In genomic region chr16:840561-841454, GRCh38 we compare ENCODE assay signal across 17 cellular contexts. TPM values are rescaled to one million over a fixed set of nuclear protein-coding genes. Genes with fewer than 3 reads are reported as not detected.
DNase-seq lines count a peak whose midpoint lies in the region; ATAC-seq, FAIRE-seq and TF ChIP-seq lines count a peak whose summit lies in the region.
"Had no signal": no experiment of that assay in that cellular context is flagged by ENCODE, and none has a peak within 500 bp of the region (broad histone marks: within the 10 kb centered on the region; RNA-seq: fewer than 3 reads in every experiment).

No MANE protein-coding gene starts in this region.

- peaks cover 0 to 3% (median 0%) of the 10 kb centered on the region in 11 experiments; a peak in 1 of 22 replicates for H3K36me3 ChIP-seq in BLaER1 treated with 17β-estradiol and CSF1 and Interleukin-3, amounts not matched to agents 10 nM and 100 nM
- H3K36me3 ChIP-seq in K562 (ENCODE audit: control insufficient read depth, insufficient read depth, low read length) (no peaks in the 10 kb centered on the region), osteoblast (ENCODE audit: insufficient read depth, low read length) (no peaks in the 10 kb centered on the region)
- H3K36me3 ChIP-seq: BE2C had no signal

- peak overlapping the region in 6 of 11 experiments; percentile 12 to 48 (median 46); a peak in 6 of 22 replicates for H3K9ac ChIP-seq in BLaER1 treated with 17β-estradiol and CSF1 and Interleukin-3, amounts not matched to agents 10 nM and 100 nM
- H3K9ac ChIP-seq in K562 (ENCODE audit: insufficient read depth in 1 of 2, low read depth in 2 of 2, low read length in 2 of 2) = no peak overlapping the region; a peak in 1 of 4 replicates
- H3K9ac ChIP-seq: GM23248 had no signal

- H3K4me3 ChIP-seq in BLaER1 treated with 17β-estradiol and CSF1 and Interleukin-3, amounts not matched to agents 10 nM and 100 nM = no peak overlapping the region
- no peak overlapping the region for H3K4me3 ChIP-seq in K562
- no peak overlapping the region for H3K4me3 ChIP-seq in osteoblast (ENCODE audit: insufficient read depth, low read length)
- H3K4me3 ChIP-seq: A549, GM23248 had no signal

- TF ChIP-seq POLR2A in K562 (conservative IDR thresholded peaks at IDR 0.05) = no peak

- no peaks in the 10 kb centered on the region for H4K20me1 ChIP-seq in BLaER1 treated with 17β-estradiol and CSF1 and Interleukin-3, amounts not matched to agents 10 nM and 100 nM
- H4K20me1 ChIP-seq in K562 (replicated peaks; ENCODE audit: control insufficient read depth, insufficient read depth, low read length) (no peaks in the 10 kb centered on the region), osteoblast (ENCODE audit: insufficient read depth, low read length) (no peaks in the 10 kb centered on the region)

- no TSS peak for BruUV-seq in K562 (replicated peaks; lab: Mats Ljungman, UMichigan)

- H3K79me2 ChIP-seq in K562 (ENCODE audit: control insufficient read depth, insufficient read depth, low read length) (no peaks in the 10 kb centered on the region), osteoblast (ENCODE audit: insufficient read depth, low read length) (no peaks in the 10 kb centered on the region)

- peak overlapping the region in 10 of 11 experiments; percentile 60 to 90 (median 76); a peak in 18 of 22 replicates for H3K4me2 ChIP-seq in BLaER1 treated with 17β-estradiol and CSF1 and Interleukin-3, amounts not matched to agents 10 nM and 100 nM
- H3K4me2 ChIP-seq in K562 (ENCODE audit: insufficient read depth, low read length) (no peak overlapping the region), osteoblast (ENCODE audit: insufficient read depth, low read length) (no peak overlapping the region)
- H3K4me2 ChIP-seq: A549 had no signal

- peaks cover 6 to 20% (median 14%) of the 10 kb centered on the region in 11 experiments; a peak in 18 of 22 replicates for H3K27me3 ChIP-seq in BLaER1 treated with 17β-estradiol and CSF1 and Interleukin-3, amounts not matched to agents 10 nM and 100 nM
- peaks cover 32 to 71% of the 10 kb centered on the region in 2 experiments; a peak in 4 of 5 replicates for H3K27me3 ChIP-seq in K562 (ENCODE audit: control insufficient read depth in 2 of 2, insufficient read depth in 2 of 2, low read length in 2 of 2)
- no peaks in the 10 kb centered on the region for H3K27me3 ChIP-seq in osteoblast (ENCODE audit: insufficient read depth, low read length)

- in situ Hi-C loops in K562 (cut with MboI) = no loop called here

- H3K9me3 ChIP-seq in BLaER1 treated with 17β-estradiol and CSF1 and Interleukin-3, amounts not matched to agents 10 nM and 100 nM (replicated peaks in 1 of 11) = peaks cover 17 to 27% (median 20%) of the 10 kb centered on the region in 11 experiments
- peaks cover 1% of the 10 kb centered on the region; the same call in 1 of the 2 replicates for H3K9me3 ChIP-seq in K562 (replicated peaks; ENCODE audit: control insufficient read depth, insufficient read depth, low read depth, low read length)
- H3K9me3 ChIP-seq in osteoblast (ENCODE audit: low read depth, low read length) = peaks cover 3% of the 10 kb centered on the region

- no peak for FAIRE-seq in K562 (lab: Jason Lieb, UNC)
- FAIRE-seq: A549, H54 had no signal

- 5% methylated on average over 21 of the region's 34 CpGs for WGBS in K562 (ENCODE audit: insufficient coverage, low coverage, missing lambda C conversion rate)

- TF ChIP-seq CTCF in K562 (IDR thresholded peaks at IDR 0.05 in 2 of 3, conservative IDR thresholded peaks at IDR 0.05 in 1 of 3; ENCODE audit: insufficient read depth in 2 of 3, low read depth in 1 of 3, low read length in 3 of 3) (no peak), osteoblast (IDR thresholded peaks at IDR 0.05; ENCODE audit: extremely low read depth, low read depth, low read length) (no peak)

- TF ChIP-seq RAD21 in K562 (CRISPR knock-in tag; conservative IDR thresholded peaks at IDR 0.05 in 1 of 2, IDR thresholded peaks at IDR 0.05 in 1 of 2) = no peak

- no peak overlapping the region for H2AFZ ChIP-seq in K562 (ENCODE audit: low read depth, low read length)
- H2AFZ ChIP-seq in osteoblast (ENCODE audit: low read length) = no peak overlapping the region
- H2AFZ ChIP-seq: GM23248 had no signal

- no peaks in the 10 kb centered on the region for H3K9me1 ChIP-seq in K562 (ENCODE audit: control insufficient read depth, insufficient read depth, low read length)

- DNase-seq in COLO668 (lab: John Stamatoyannopoulos, UW; ENCODE audit: unreplicated experiment) (peak; percentile 52), K562 (ENCODE audit: extremely low read depth in 1 of 4, low spot score in 3 of 4) (no peak), osteoblast (ENCODE audit: insufficient read length, low spot score, missing footprints) (peak; percentile 73), left colon (no peak)
- DNase-seq: BE2C; Calu3; CD4-positive, CD25-positive, alpha-beta regulatory T cell; DMS 273 treated with DMSO at 0.1 percent for 48 hours; GM23248; KBM-7 had no signal

- ATAC-seq in K562 (peak; percentile 61; the same call in 2 of the 3 replicates), left colon (no peak), GM21717 (IDR thresholded peaks at IDR 0.05; ENCODE audit: unreplicated experiment) (no peak), HG03565 (IDR thresholded peaks at IDR 0.05; ENCODE audit: unreplicated experiment) (no peak)

- intact Hi-C loops in K562 (cut with micrococcal nuclease) = no loop called here
- intact Hi-C loops in left colon (cut with DNase I, micrococcal nuclease) = no loop called here

- POLR2A ChIA-PET in K562 (lab: Yijun Ruan, JAX) = interaction anchor here (0.5 to 0.7 kb wide), 2 partner anchors 12 to 157 kb away, joined by 3 read pairs; no protein-coding TSS in a partner anchor

- CTCF ChIA-PET in K562 (lab: Yijun Ruan, JAX; ENCODE audit: low intra/inter-chr PET ratio) = no interaction called here

- H3K4me1 ChIP-seq in BLaER1 treated with 17β-estradiol and CSF1 and Interleukin-3, amounts not matched to agents 10 nM and 100 nM = peaks cover 23 to 62% (median 51%) of the 10 kb centered on the region in 10 experiments
- H3K4me1 ChIP-seq in K562 (replicated peaks in 1 of 2; ENCODE audit: control insufficient read depth in 2 of 2, insufficient read depth in 2 of 2, low read length in 2 of 2) = peaks cover 0 to 52% of the 10 kb centered on the region in 2 experiments; a peak in 2 of 5 replicates
- H3K4me1 ChIP-seq in osteoblast (ENCODE audit: insufficient read depth, low read length) = no peaks in the 10 kb centered on the region
- H3K4me1 ChIP-seq: A549, BE2C had no signal

- TF ChIP-seq EP300 in K562 (IDR thresholded peaks at IDR 0.05; ENCODE audit: low read length) = no peak

- peak overlapping the region in 1 of 11 experiments; percentile 63; a peak in 1 of 22 replicates for H3K27ac ChIP-seq in BLaER1 treated with 17β-estradiol and CSF1 and Interleukin-3, amounts not matched to agents 10 nM and 100 nM
- no peak overlapping the region for H3K27ac ChIP-seq in K562 (ENCODE audit: extremely low read depth, low read depth, low read length)
- no peak overlapping the region for H3K27ac ChIP-seq in osteoblast (ENCODE audit: low read depth, low read length)
- H3K27ac ChIP-seq: A549, GM23248 had no signal

RNA-seq across cellular contexts. Expression of gene GNG13, which starts 40.3 kb away (rescaled TPM):
- total RNA-seq in K562 (2011; cell fraction: chromatin; rRNA removed; ENCODE audit: low replicate concordance) = not detected in 2 replicates
- not detected in 2 replicates for total RNA-seq in K562 (2011; cell fraction: nucleolus; rRNA removed)
- not detected in 2 replicates for total RNA-seq in K562 (2011; cell fraction: nucleoplasm; rRNA removed)
- total RNA-seq in K562 (2014; rRNA removed) = not detected in 2 replicates
- not detected in 2 replicates for total RNA-seq in K562 (2014; rRNA removed; fragmentation: Illumina TruSeq; extraction: Trizol)
- total RNA-seq in K562 (2015; rRNA removed; fragmentation: Illumina TruSeq; extraction: Trizol) = not detected in 2 replicates
- not detected in 2 replicates for total RNA-seq in K562 (2021)
- not detected in 2 replicates for polyA plus RNA-seq in K562 (2011; rRNA removed)
- not detected in 2 replicates for polyA plus RNA-seq in K562 (2011; cell fraction: cytosol; rRNA removed)
- polyA plus RNA-seq in K562 (2011; cell fraction: nucleus; rRNA removed) = not detected in 2 replicates
- 1.00 and 1.4 TPM in 2 replicates for polyA plus RNA-seq in K562 (2012)
- not detected in 2 replicates for polyA plus RNA-seq in K562 (2014; fragmentation: Illumina TruSeq; extraction: Trizol)
- polyA plus RNA-seq in K562 (2014; fragmentation: Nextera tagmentation; extraction: Ambion mirVana) = not detected
- polyA plus RNA-seq in K562 (2014; rRNA removed) = not detected in 2 replicates
- polyA minus RNA-seq in K562 (2011; rRNA and poly(A)+ RNA removed) = not detected in 2 replicates
- polyA minus RNA-seq in K562 (2011; cell fraction: cytosol; rRNA and poly(A)+ RNA removed) = not detected in 2 replicates
- not detected in 2 replicates for polyA minus RNA-seq in K562 (2011; cell fraction: nucleus; rRNA and poly(A)+ RNA removed)
- not detected in 2 replicates for total RNA-seq in osteoblast
- under 1 TPM; 0.40 to 0.53 TPM for total RNA-seq in left colon
- total RNA-seq: Calu3; CD4-positive, CD25-positive, alpha-beta regulatory T cell; Daoy; GM23248 had no signal
- polyA plus RNA-seq: AG04450; CD4-positive, CD25-positive, alpha-beta regulatory T cell; GM23248 had no signal

RNA-seq across cellular contexts. Expression of gene CHTF18, which starts 52.4 kb away (rescaled TPM):
- 53.1 and 261 TPM in 2 replicates for total RNA-seq in K562 (2011; cell fraction: chromatin; rRNA removed; ENCODE audit: low replicate concordance)
- 207 and 214 TPM in 2 replicates for total RNA-seq in K562 (2011; cell fraction: nucleolus; rRNA removed)
- 88.6 and 90.7 TPM in 2 replicates for total RNA-seq in K562 (2011; cell fraction: nucleoplasm; rRNA removed)
- 57.2 and 70.7 TPM in 2 replicates for total RNA-seq in K562 (2014; rRNA removed)
- 2.7 and 4.4 TPM in 2 replicates for total RNA-seq in K562 (2014; rRNA removed; fragmentation: Illumina TruSeq; extraction: Trizol)
- 21.1 and 22.1 TPM in 2 replicates for total RNA-seq in K562 (2015; rRNA removed; fragmentation: Illumina TruSeq; extraction: Trizol)
- total RNA-seq in K562 (2021) = 121 and 123 TPM in 2 replicates
- polyA plus RNA-seq in K562 (2011; rRNA removed) = 17.0 and 32.6 TPM in 2 replicates
- 23.3 and 65.2 TPM in 2 replicates for polyA plus RNA-seq in K562 (2011; cell fraction: cytosol; rRNA removed)
- polyA plus RNA-seq in K562 (2011; cell fraction: nucleus; rRNA removed) = 379 and 556 TPM in 2 replicates
- 65.7 and 81.8 TPM in 2 replicates for polyA plus RNA-seq in K562 (2012)
- 5.1 and 23.0 TPM in 2 replicates for polyA plus RNA-seq in K562 (2014; fragmentation: Illumina TruSeq; extraction: Trizol)
- 1 to 10 TPM; 2.5 to 2.7 TPM for polyA plus RNA-seq in K562 (2014; fragmentation: Nextera tagmentation; extraction: Ambion mirVana)
- polyA plus RNA-seq in K562 (2014; rRNA removed) = 91.5 and 93.4 TPM in 2 replicates
- polyA minus RNA-seq in K562 (2011; rRNA and poly(A)+ RNA removed) = 2.7 and 4.0 TPM in 2 replicates
- 8.6 and 13.5 TPM in 2 replicates for polyA minus RNA-seq in K562 (2011; cell fraction: cytosol; rRNA and poly(A)+ RNA removed)
- 59.3 and 59.4 TPM in 2 replicates for polyA minus RNA-seq in K562 (2011; cell fraction: nucleus; rRNA and poly(A)+ RNA removed)
- 3.3 and 3.8 TPM in 2 replicates for total RNA-seq in osteoblast
- 10 to 100 TPM in 1 of 2 donors, 1 to 10 TPM in 1; 9.5 to 20.3 TPM for total RNA-seq in left colon

RNA-seq across cellular contexts. Expression of gene RPUSD1, which starts 52.6 kb away (rescaled TPM):
- 10.9 and 59.9 TPM in 2 replicates for total RNA-seq in K562 (2011; cell fraction: chromatin; rRNA removed; ENCODE audit: low replicate concordance)
- 59.0 and 69.6 TPM in 2 replicates for total RNA-seq in K562 (2011; cell fraction: nucleolus; rRNA removed)
- 21.1 and 25.7 TPM in 2 replicates for total RNA-seq in K562 (2011; cell fraction: nucleoplasm; rRNA removed)
- total RNA-seq in K562 (2014; rRNA removed) (50.7 and 67.3 TPM in 2 replicates), K562 (2014; rRNA removed; fragmentation: Illumina TruSeq; extraction: Trizol) (1.7 and 3.3 TPM in 2 replicates), K562 (2015; rRNA removed; fragmentation: Illumina TruSeq; extraction: Trizol) (22.7 and 27.2 TPM in 2 replicates), K562 (2021) (55.2 and 55.9 TPM in 2 replicates), osteoblast (23.3 and 28.2 TPM in 2 replicates), left colon (10 to 100 TPM; 21.3 to 24.1 TPM)
- polyA plus RNA-seq in K562 (2011; rRNA removed) (12.0 and 17.7 TPM in 2 replicates), K562 (2014; fragmentation: Illumina TruSeq; extraction: Trizol) (7.0 and 30.1 TPM in 2 replicates), K562 (2014; fragmentation: Nextera tagmentation; extraction: Ambion mirVana) (under 1 TPM; 0.45 to 0.98 TPM), K562 (2014; rRNA removed) (56.6 and 66.9 TPM in 2 replicates)
- 26.1 and 86.4 TPM in 2 replicates for polyA plus RNA-seq in K562 (2011; cell fraction: cytosol; rRNA removed)
- 56.1 and 93.4 TPM in 2 replicates for polyA plus RNA-seq in K562 (2011; cell fraction: nucleus; rRNA removed)
- 24.6 and 30.5 TPM in 2 replicates for polyA plus RNA-seq in K562 (2012)
- polyA minus RNA-seq in K562 (2011; rRNA and poly(A)+ RNA removed) = 3.8 and 4.8 TPM in 2 replicates
- polyA minus RNA-seq in K562 (2011; cell fraction: cytosol; rRNA and poly(A)+ RNA removed) = 18.6 and 19.8 TPM in 2 replicates
- polyA minus RNA-seq in K562 (2011; cell fraction: nucleus; rRNA and poly(A)+ RNA removed) = 30.8 and 34.1 TPM in 2 replicates

Comparison
In these comparisons a context has a peak if more than half of its experiments do, and no peak if none do; other contexts are left out.
1. H3K4me2 ChIP-seq: peak in BLaER1 treated with 17β-estradiol and CSF1 and Interleukin-3, amounts not matched to agents 10 nM and 100 nM (10 of 11); none in K562 (single experiment) and osteoblast (single experiment).
2. H3K9ac ChIP-seq: peak in BLaER1 treated with 17β-estradiol and CSF1 and Interleukin-3, amounts not matched to agents 10 nM and 100 nM (6 of 11); none in K562 (0 of 2).
3. DNase-seq: peak in COLO668 (single experiment) and osteoblast (single experiment); none in K562 (0 of 4) and left colon (0 of 2).